15 cellular contexts compared by ENCODE assay signal in genomic region chr3:52221563-52222318, GRCh38. TPM values are rescaled to one million over a fixed set of nuclear protein-coding genes. Genes with fewer than 3 reads are reported as not detected.
DNase-seq lines count a peak whose midpoint lies in the region; ATAC-seq and TF ChIP-seq lines count a peak whose summit lies in the region.
"Had no signal": no experiment of that assay in that cellular context is flagged by ENCODE, and none has a peak within 500 bp of the region (broad histone marks: within the 10 kb centered on the region; RNA-seq: fewer than 3 reads in every experiment).

No MANE protein-coding gene starts in this region.

- H3K27ac ChIP-seq in left ventricle myocardium inferior (replicated peaks): no peak overlapping the region
- H3K27ac ChIP-seq: KMS-11, psoas muscle, vagina had no signal

- CTCF ChIA-PET in activated CD4-positive, alpha-beta memory T cell treated with anti-CD3 and anti-CD28 coated beads, Interleukin-2, amount 10 ng/mL, durations not matched to agents 7 days and 5 days (lab: Charles Lee): interaction anchor here (0.8 to 7.3 kb wide), 20 partner anchors 10 to 248 kb away, joined by 3 to 138 read pairs (median 8); partner anchors contain the start of genes ABHD14B, TWF2 and WDR82

- intact Hi-C loops in Right ventricle myocardium superior (cut with DNase I) (no loop called here), left ventricle myocardium inferior (cut with micrococcal nuclease) (no loop called here)

- peaks cover 94% of the 10 kb centered on the region for H3K4me1 Mint-ChIP-seq in activated CD4-positive, alpha-beta memory T cell treated with anti-CD3 and anti-CD28 coated beads, Interleukin-2, amount 10 ng/mL, durations not matched to agents 7 days and 5 days
- peaks cover 99% of the 10 kb centered on the region for H3K4me1 Mint-ChIP-seq in stimulated activated naive CD8-positive, alpha-beta T cell treated with anti-CD3 and anti-CD28 coated beads, Interleukin-15, amount 100 ng/mL, for 72 hours
- peaks cover 2% of the 10 kb centered on the region for H3K4me1 Mint-ChIP-seq in progenitor cell of endocrine pancreas (ENCODE audit: low read depth)

- H3K9me3 Mint-ChIP-seq in activated CD4-positive, alpha-beta memory T cell treated with anti-CD3 and anti-CD28 coated beads, Interleukin-2, amount 10 ng/mL, durations not matched to agents 7 days and 5 days: no peaks in the 10 kb centered on the region
- H3K9me3 Mint-ChIP-seq in stimulated activated naive CD8-positive, alpha-beta T cell treated with anti-CD3 and anti-CD28 coated beads, Interleukin-15, amount 100 ng/mL, for 72 hours: no peaks in the 10 kb centered on the region
- H3K9me3 Mint-ChIP-seq in progenitor cell of endocrine pancreas (ENCODE audit: low read depth): no peaks in the 10 kb centered on the region

- no peaks in the 10 kb centered on the region for H3K36me3 ChIP-seq in left ventricle myocardium inferior
- H3K36me3 ChIP-seq: vagina had no signal

- DNase-seq in Right ventricle myocardium superior (peak; percentile 70), left ventricle myocardium inferior (no peak), dermis blood vessel endothelial cell (peak; percentile 13), AG08395 (ENCODE audit: low spot score) (no peak), NCI-H2081 treated with DMSO at 0.1 percent for 48 hours (lab: John Stamatoyannopoulos, UW) (no peak), progenitor cell of endocrine pancreas (ENCODE audit: low spot score, unreplicated experiment) (no peak)
- peak; percentile 80 for DNase-seq in activated CD4-positive, alpha-beta memory T cell treated with anti-CD3 and anti-CD28 coated beads, Interleukin-2, amount 10 ng/mL, durations not matched to agents 7 days and 5 days
- peak in 1 of 2 donors; percentile 76 for DNase-seq in stimulated activated naive CD8-positive, alpha-beta T cell treated with anti-CD3 and anti-CD28 coated beads, Interleukin-15, amount 100 ng/mL, for 72 hours
- DNase-seq: ACHN, NCI-H510A treated with DMSO at 0.1 percent for 48 hours had no signal

- H3K4me3 Mint-ChIP-seq in activated CD4-positive, alpha-beta memory T cell treated with anti-CD3 and anti-CD28 coated beads, Interleukin-2, amount 10 ng/mL, durations not matched to agents 7 days and 5 days: peak overlapping the region; percentile 77
- peak overlapping the region; percentile 83 to 90 for H3K4me3 Mint-ChIP-seq in stimulated activated naive CD8-positive, alpha-beta T cell treated with anti-CD3 and anti-CD28 coated beads, Interleukin-15, amount 100 ng/mL, for 72 hours
- no peak overlapping the region for H3K4me3 Mint-ChIP-seq in progenitor cell of endocrine pancreas (ENCODE audit: low read depth)

- TF ChIP-seq CTCF in left ventricle myocardium inferior (IDR thresholded peaks at IDR 0.05; ENCODE audit: borderline replicate concordance): no peak
- TF ChIP-seq CTCF in progenitor cell of endocrine pancreas (IDR thresholded peaks at IDR 0.05; ENCODE audit: unreplicated experiment): no peak

- H3K27me3 Mint-ChIP-seq in activated CD4-positive, alpha-beta memory T cell treated with anti-CD3 and anti-CD28 coated beads, Interleukin-2, amount 10 ng/mL, durations not matched to agents 7 days and 5 days: no peaks in the 10 kb centered on the region
- no peaks in the 10 kb centered on the region for H3K27me3 Mint-ChIP-seq in stimulated activated naive CD8-positive, alpha-beta T cell treated with anti-CD3 and anti-CD28 coated beads, Interleukin-15, amount 100 ng/mL, for 72 hours
- H3K27me3 Mint-ChIP-seq in progenitor cell of endocrine pancreas: no peaks in the 10 kb centered on the region

- no peak for ATAC-seq in Right ventricle myocardium superior (ENCODE audit: poor library complexity)
- ATAC-seq in stimulated activated naive CD8-positive, alpha-beta T cell treated with anti-CD3 and anti-CD28 coated beads, Interleukin-15, amount 100 ng/mL, for 72 hours: peak; percentile 64
- ATAC-seq: psoas muscle had no signal

- no peaks in the 10 kb centered on the region for H3K27me3 ChIP-seq in left ventricle myocardium inferior (ENCODE audit: low read depth)
- H3K27me3 ChIP-seq: dorsolateral prefrontal cortex, vagina had no signal

- H3K27ac Mint-ChIP-seq in activated CD4-positive, alpha-beta memory T cell treated with anti-CD3 and anti-CD28 coated beads, Interleukin-2, amount 10 ng/mL, durations not matched to agents 7 days and 5 days: peak overlapping the region; percentile 83
- H3K27ac Mint-ChIP-seq in stimulated activated naive CD8-positive, alpha-beta T cell treated with anti-CD3 and anti-CD28 coated beads, Interleukin-15, amount 100 ng/mL, for 72 hours: peak overlapping the region; percentile 91
- H3K27ac Mint-ChIP-seq in progenitor cell of endocrine pancreas: no peak overlapping the region

- no peak overlapping the region for H3K4me3 ChIP-seq in left ventricle myocardium inferior
- H3K4me3 ChIP-seq: dorsolateral prefrontal cortex, psoas muscle, vagina had no signal

- H3K4me1 ChIP-seq in left ventricle myocardium inferior: peaks cover 41% of the 10 kb centered on the region

- no peaks in the 10 kb centered on the region for H3K9me3 ChIP-seq in left ventricle myocardium inferior (replicated peaks)
- H3K9me3 ChIP-seq: psoas muscle, vagina had no signal

- peaks cover 1% of the 10 kb centered on the region for H3K36me3 Mint-ChIP-seq in activated CD4-positive, alpha-beta memory T cell treated with anti-CD3 and anti-CD28 coated beads, Interleukin-2, amount 10 ng/mL, durations not matched to agents 7 days and 5 days (ENCODE audit: low read depth)
- no peaks in the 10 kb centered on the region for H3K36me3 Mint-ChIP-seq in progenitor cell of endocrine pancreas (ENCODE audit: insufficient read depth)

- POLR2A ChIA-PET in activated CD4-positive, alpha-beta memory T cell treated with anti-CD3 and anti-CD28 coated beads, Interleukin-2, amount 10 ng/mL, durations not matched to agents 7 days and 5 days (lab: Charles Lee): interaction anchor here (0.9 to 11.1 kb wide), 15 partner anchors 10 to 539 kb away, joined by 3 to 121 read pairs (median 4); partner anchors contain the start of genes ABHD14B, GLYCTK, POC1A and PPM1M

RNA-seq across cellular contexts. Expression of gene TLR9, which starts 3.7 kb away (rescaled TPM):
- 0.32 TPM for total RNA-seq in Right ventricle myocardium superior
- total RNA-seq in left ventricle myocardium inferior: 0.66 TPM
- under 1 TPM; 0.55 to 0.83 TPM for total RNA-seq in activated CD4-positive, alpha-beta memory T cell treated with anti-CD3 and anti-CD28 coated beads, Interleukin-2, amount 10 ng/mL, durations not matched to agents 7 days and 5 days
- under 0.01 TPM in 1 of 2 replicates, not detected in the other for total RNA-seq in dermis blood vessel endothelial cell
- total RNA-seq in progenitor cell of endocrine pancreas: not detected in 2 replicates
- total RNA-seq: liver, vagina had no signal

RNA-seq across cellular contexts. Expression of gene TWF2, which starts 17.2 kb away (rescaled TPM):
- 131 TPM for total RNA-seq in Right ventricle myocardium superior
- 115 TPM for total RNA-seq in left ventricle myocardium inferior
- 100 to 1,000 TPM; 118 to 119 TPM for total RNA-seq in activated CD4-positive, alpha-beta memory T cell treated with anti-CD3 and anti-CD28 coated beads, Interleukin-2, amount 10 ng/mL, durations not matched to agents 7 days and 5 days
- total RNA-seq in dermis blood vessel endothelial cell: 144 and 147 TPM in 2 replicates
- total RNA-seq in progenitor cell of endocrine pancreas: 27.6 and 31.5 TPM in 2 replicates

RNA-seq across cellular contexts. Expression of gene ALAS1, which starts 23.8 kb away (rescaled TPM):
- 160 TPM for total RNA-seq in Right ventricle myocardium superior
- total RNA-seq in left ventricle myocardium inferior: 180 TPM
- total RNA-seq in activated CD4-positive, alpha-beta memory T cell treated with anti-CD3 and anti-CD28 coated beads, Interleukin-2, amount 10 ng/mL, durations not matched to agents 7 days and 5 days: 10 to 100 TPM; 62.1 to 62.6 TPM
- total RNA-seq in dermis blood vessel endothelial cell: 41.0 and 51.7 TPM in 2 replicates
- 29.5 and 32.2 TPM in 2 replicates for total RNA-seq in progenitor cell of endocrine pancreas

RNA-seq across cellular contexts. Expression of gene PPM1M, which starts 23.8 kb away (rescaled TPM):
- total RNA-seq in Right ventricle myocardium superior: 8.4 TPM
- 9.2 TPM for total RNA-seq in left ventricle myocardium inferior
- 100 to 1,000 TPM; 123 to 124 TPM for total RNA-seq in activated CD4-positive, alpha-beta memory T cell treated with anti-CD3 and anti-CD28 coated beads, Interleukin-2, amount 10 ng/mL, durations not matched to agents 7 days and 5 days
- 20.6 and 25.0 TPM in 2 replicates for total RNA-seq in dermis blood vessel endothelial cell
- total RNA-seq in progenitor cell of endocrine pancreas: 6.1 and 6.7 TPM in 2 replicates

RNA-seq across cellular contexts. Expression of gene WDR82, which starts 56.7 kb away (rescaled TPM):
- 61.0 TPM for total RNA-seq in Right ventricle myocardium superior
- 61.6 TPM for total RNA-seq in left ventricle myocardium inferior
- total RNA-seq in activated CD4-positive, alpha-beta memory T cell treated with anti-CD3 and anti-CD28 coated beads, Interleukin-2, amount 10 ng/mL, durations not matched to agents 7 days and 5 days: 100 to 1,000 TPM; 131 TPM
- 81.3 and 111 TPM in 2 replicates for total RNA-seq in dermis blood vessel endothelial cell
- total RNA-seq in progenitor cell of endocrine pancreas: 89.3 and 93.1 TPM in 2 replicates

Comparison
In these comparisons a context has a peak if more than half of its experiments do, and no peak if none do; other contexts are left out.
1. DNase-seq: peak in Right ventricle myocardium superior (single experiment), activated CD4-positive, alpha-beta memory T cell treated with anti-CD3 and anti-CD28 coated beads, Interleukin-2, amount 10 ng/mL, durations not matched to agents 7 days and 5 days (single experiment) and dermis blood vessel endothelial cell (single experiment); none in left ventricle myocardium inferior (single experiment), AG08395 (single experiment), NCI-H2081 treated with DMSO at 0.1 percent for 48 hours (single experiment) and progenitor cell of endocrine pancreas (single experiment).